19 cellular contexts compared by ENCODE assay signal in genomic region chr20:1632228-1632577, GRCh38. TPM values are rescaled to one million over a fixed set of nuclear protein-coding genes. Genes with fewer than 3 reads are reported as not detected.
DNase-seq lines count a peak whose midpoint lies in the region; ATAC-seq and TF ChIP-seq lines count a peak whose summit lies in the region.
"Had no signal": no experiment of that assay in that cellular context is flagged by ENCODE, and none has a peak within 500 bp of the region (broad histone marks: within the 10 kb centered on the region; RNA-seq: fewer than 3 reads in every experiment).

No MANE protein-coding gene starts in this region.

- DNase-seq in GM10266 (ENCODE audit: extremely low spot score) (peak; percentile 29), DMS153 treated with DMSO at 0.1 percent for 48 hours (lab: John Stamatoyannopoulos, UW; ENCODE audit: unreplicated experiment) (no peak), NCI-H1694 (lab: John Stamatoyannopoulos, UW) (no peak)
- DNase-seq in activated naive CD4-positive, alpha-beta T cell treated with anti-CD3 and anti-CD28 coated beads for 36 hours = peak; percentile 72
- DNase-seq in stimulated activated CD4-positive, alpha-beta T cell treated with anti-CD3 and anti-CD28 coated beads, Interleukin-2, amount 100 ng/mL, for 24 hours = peak; percentile 51 to 56
- DNase-seq: AML-193, esophagus squamous epithelium, heart right ventricle, kidney, NCI-H1092, SW 1271 had no signal

- peaks cover 31% of the 10 kb centered on the region for H3K4me1 Mint-ChIP-seq in T-helper 1 cell treated with Interleukin-12 subunit alpha and Interleukin-12 subunit beta and Interleukin-4 antibody, amounts not matched to agents 30 μg/mL and 1 μg/mL, for 36 hours (ENCODE audit: low read depth)
- H3K4me1 Mint-ChIP-seq in activated naive CD4-positive, alpha-beta T cell treated with anti-CD3 and anti-CD28 coated beads for 36 hours (ENCODE audit: low read depth) = peaks cover 73% of the 10 kb centered on the region

- intact Hi-C loops in activated naive CD4-positive, alpha-beta T cell treated with anti-CD3 and anti-CD28 coated beads for 36 hours (cut with micrococcal nuclease) = no loop called here

- TF ChIP-seq CTCF in GM10266 (IDR thresholded peaks at IDR 0.05; ENCODE audit: control insufficient read depth, insufficient read depth, low read depth, missing control alignments) = no peak

- peaks cover 60% of the 10 kb centered on the region for H3K36me3 Mint-ChIP-seq in T-helper 1 cell treated with Interleukin-12 subunit alpha and Interleukin-12 subunit beta and Interleukin-4 antibody, amounts not matched to agents 30 μg/mL and 1 μg/mL, for 36 hours (ENCODE audit: low read depth)
- peaks cover 61% of the 10 kb centered on the region for H3K36me3 Mint-ChIP-seq in activated naive CD4-positive, alpha-beta T cell treated with anti-CD3 and anti-CD28 coated beads for 36 hours (ENCODE audit: low read depth)
- H3K36me3 Mint-ChIP-seq: mesothelial cell of epicardium, type B pancreatic cell had no signal

- CTCF ChIA-PET in activated naive CD4-positive, alpha-beta T cell treated with anti-CD3 and anti-CD28 coated beads for 36 hours (lab: Charles Lee) = interaction anchor here (0.6 to 1.4 kb wide), 7 partner anchors 9 to 274 kb away, joined by 3 to 6 read pairs (median 3); no protein-coding TSS in a partner anchor

- H3K27me3 Mint-ChIP-seq in T-helper 1 cell treated with Interleukin-12 subunit alpha and Interleukin-12 subunit beta and Interleukin-4 antibody, amounts not matched to agents 30 μg/mL and 1 μg/mL, for 36 hours (ENCODE audit: low read depth) = no peaks in the 10 kb centered on the region
- no peaks in the 10 kb centered on the region for H3K27me3 Mint-ChIP-seq in activated naive CD4-positive, alpha-beta T cell treated with anti-CD3 and anti-CD28 coated beads for 36 hours (ENCODE audit: low read depth)

- H3K9me3 Mint-ChIP-seq in T-helper 1 cell treated with Interleukin-12 subunit alpha and Interleukin-12 subunit beta and Interleukin-4 antibody, amounts not matched to agents 30 μg/mL and 1 μg/mL, for 36 hours = no peaks in the 10 kb centered on the region
- no peaks in the 10 kb centered on the region for H3K9me3 Mint-ChIP-seq in activated naive CD4-positive, alpha-beta T cell treated with anti-CD3 and anti-CD28 coated beads for 36 hours
- H3K9me3 Mint-ChIP-seq: type B pancreatic cell had no signal

- no peak for ATAC-seq in GM21526 (IDR thresholded peaks at IDR 0.05; ENCODE audit: low FRiP score, unreplicated experiment)
- no peak for ATAC-seq in HG02885 (IDR thresholded peaks at IDR 0.05; ENCODE audit: poor library complexity, unreplicated experiment)
- ATAC-seq: heart right ventricle had no signal

- H3K27ac Mint-ChIP-seq in T-helper 1 cell treated with Interleukin-12 subunit alpha and Interleukin-12 subunit beta and Interleukin-4 antibody, amounts not matched to agents 30 μg/mL and 1 μg/mL, for 36 hours = peak overlapping the region; percentile 8
- H3K27ac Mint-ChIP-seq in activated naive CD4-positive, alpha-beta T cell treated with anti-CD3 and anti-CD28 coated beads for 36 hours = peak overlapping the region; percentile 26
- H3K27ac Mint-ChIP-seq: mesothelial cell of epicardium, type B pancreatic cell had no signal

- H3K4me3 Mint-ChIP-seq in T-helper 1 cell treated with Interleukin-12 subunit alpha and Interleukin-12 subunit beta and Interleukin-4 antibody, amounts not matched to agents 30 μg/mL and 1 μg/mL, for 36 hours = peak overlapping the region; percentile 0
- no peak overlapping the region for H3K4me3 Mint-ChIP-seq in activated naive CD4-positive, alpha-beta T cell treated with anti-CD3 and anti-CD28 coated beads for 36 hours
- H3K4me3 Mint-ChIP-seq: mesothelial cell of epicardium, type B pancreatic cell had no signal

RNA-seq across cellular contexts. Expression of gene SIRPB1, which starts 12.4 kb away (rescaled TPM):
- total RNA-seq in activated naive CD4-positive, alpha-beta T cell treated with anti-CD3 and anti-CD28 coated beads for 36 hours = 1 to 10 TPM; 1.4 to 2.0 TPM

RNA-seq across cellular contexts. Expression of gene SIRPG, which starts 25.4 kb away (rescaled TPM):
- 10 to 100 TPM; 35.9 to 36.3 TPM for total RNA-seq in activated naive CD4-positive, alpha-beta T cell treated with anti-CD3 and anti-CD28 coated beads for 36 hours
- total RNA-seq: ascending aorta, mesothelial cell of epicardium, osteocyte, smooth muscle cell had no signal

Comparison
In these comparisons a context has a peak if more than half of its experiments do, and no peak if none do; other contexts are left out.
1. DNase-seq: peak in GM10266 (single experiment), activated naive CD4-positive, alpha-beta T cell treated with anti-CD3 and anti-CD28 coated beads for 36 hours (single experiment) and stimulated activated CD4-positive, alpha-beta T cell treated with anti-CD3 and anti-CD28 coated beads, Interleukin-2, amount 100 ng/mL, for 24 hours (2 of 2); none in DMS153 treated with DMSO at 0.1 percent for 48 hours (single experiment) and NCI-H1694 (single experiment).